1 cellular context compared by ENCODE assay signal in genomic region chr17:39867084-39867890, GRCh38.
TF ChIP-seq lines count a peak whose summit lies in the region.

No MANE protein-coding gene starts in this region.

TF ChIP-seq in SK-N-SH, 30 proteins besides CTCF, POLR2A, EP300 and RAD21 (continued from another document):
- TF ChIP-seq RXRA (IDR thresholded peaks at IDR 0.05; ENCODE audit: borderline replicate concordance, low read depth), result no peak
- no peak for TF ChIP-seq FOXM1 (IDR thresholded peaks at IDR 0.05; ENCODE audit: low read depth)
- no peak for TF ChIP-seq SIN3A (IDR thresholded peaks at IDR 0.05; ENCODE audit: borderline replicate concordance, low read depth, low read length)
- no peak for TF ChIP-seq IRF3 (IDR thresholded peaks at IDR 0.05; ENCODE audit: low read depth, low read length)
- TF ChIP-seq TEAD4 (IDR thresholded peaks at IDR 0.05; ENCODE audit: borderline replicate concordance, insufficient read depth), result no peak
- no peak for TF ChIP-seq USF1 (IDR thresholded peaks at IDR 0.05; ENCODE audit: borderline replicate concordance, low read depth)
- TF ChIP-seq FOSL2 (IDR thresholded peaks at IDR 0.05; ENCODE audit: borderline replicate concordance, low read depth), result no peak
- no peak for TF ChIP-seq MEF2A (IDR thresholded peaks at IDR 0.05; ENCODE audit: borderline replicate concordance, low read depth)
- no peak for TF ChIP-seq CHD2 (IDR thresholded peaks at IDR 0.05; ENCODE audit: low read length, partially characterized antibody)
